ENCODE assay signal across 9 cellular contexts in genomic region chr12:13100882-13101769, GRCh38. TPM values are rescaled to one million over a fixed set of nuclear protein-coding genes. Genes with fewer than 3 reads are reported as not detected.
DNase-seq lines count a peak whose midpoint lies in the region; ATAC-seq, FAIRE-seq and TF ChIP-seq lines count a peak whose summit lies in the region.
"Had no signal": no experiment of that assay in that cellular context is flagged by ENCODE, and none has a peak within 500 bp of the region (broad histone marks: within the 10 kb centered on the region; RNA-seq: fewer than 3 reads in every experiment).

No MANE protein-coding gene starts in this region.

- H2BK5ac ChIP-seq in H1 (ENCODE audit: low read depth, low read length), result peak overlapping the region; percentile 28

- peaks cover 5 to 21% (median 14%) of the 10 kb centered on the region in 4 experiments; a peak in 6 of 7 replicates for H3K4me1 ChIP-seq in H1 (replicated peaks in 1 of 4; ENCODE audit: control insufficient read depth in 3 of 4, insufficient read depth in 4 of 4, low read length in 3 of 4)

- FAIRE-seq in H1 (lab: Jason Lieb, UNC), result no peak

- no peak overlapping the region for H3K14ac ChIP-seq in H1 (ENCODE audit: insufficient read length)

- H2BK20ac ChIP-seq in H1 (ENCODE audit: low read length), result no peak overlapping the region

- no peak overlapping the region for H3K4ac ChIP-seq in H1 (replicated peaks; ENCODE audit: insufficient read length, low read depth, low read length)

- no peak overlapping the region for H2BK120ac ChIP-seq in H1 (replicated peaks; ENCODE audit: low read depth, low read length)

- no peak overlapping the region for H3K23ac ChIP-seq in H1 (ENCODE audit: insufficient read length)

- peak overlapping the region; percentile 93 for H4K8ac ChIP-seq in H1 (ENCODE audit: extremely low read depth, insufficient read depth, low read length)

- H3K27ac ChIP-seq in C4-2B, result peak overlapping the region; percentile 73
- H3K27ac ChIP-seq in H1 (ENCODE audit: low read depth, low read length), result peak overlapping the region; percentile 70

- peak overlapping the region; percentile 77 to 90 for H3K4me2 ChIP-seq in H1 (ENCODE audit: insufficient read depth in 1 of 2, low read depth in 2 of 2, low read length in 2 of 2)

- H3K79me2 ChIP-seq in H1 (ENCODE audit: control insufficient read depth in 1 of 2, insufficient read depth in 2 of 2, low read length in 2 of 2), result no peaks in the 10 kb centered on the region

- peak overlapping the region; percentile 53 to 83 (median 78); a peak in 6 of 7 replicates for H3K9ac ChIP-seq in H1 (replicated peaks in 1 of 4; ENCODE audit: extremely low read depth in 1 of 4, low read depth in 3 of 4, low read length in 3 of 4)

- peaks cover 9% of the 10 kb centered on the region; the same call in 1 of the 2 replicates for H3K23me2 ChIP-seq in H1 (ENCODE audit: low read depth, low read length)

- TF ChIP-seq POLR2A in H1 (IDR thresholded peaks at IDR 0.05; ENCODE audit: control extremely low read depth in 1 of 2, low read depth in 2 of 2, low read length in 2 of 2), result peak; percentile 28 to 61; a peak in 2 of 3 replicates

- H4K20me1 ChIP-seq in H1 (replicated peaks in 1 of 2; ENCODE audit: control insufficient read depth in 1 of 2, insufficient read depth in 2 of 2, low read length in 2 of 2), result no peaks in the 10 kb centered on the region

- peak overlapping the region; percentile 67 for H4K5ac ChIP-seq in H1 (ENCODE audit: insufficient read length, low read depth, low read length)

- 0 out of 3 replicates have a peak, but pooled peaks of 1 of the 2 experiments have one; percentile 34 for TF ChIP-seq EP300 in H1 (IDR thresholded peaks at IDR 0.05; ENCODE audit: borderline replicate concordance in 1 of 2, low read depth in 2 of 2, low read length in 2 of 2)

- no peak overlapping the region for H4K91ac ChIP-seq in H1 (replicated peaks; ENCODE audit: insufficient read length, low read length)

- H3K79me1 ChIP-seq in H1 (ENCODE audit: low read depth, low read length), result no peaks in the 10 kb centered on the region

- H3K56ac ChIP-seq in H1 (replicated peaks; ENCODE audit: insufficient read length, low read depth, low read length), result no peak overlapping the region

- H2BK12ac ChIP-seq in H1 (ENCODE audit: low read depth, low read length), result peak overlapping the region; percentile 42; the same call in 1 of the 2 replicates

- no peaks in the 10 kb centered on the region for H3K9me3 ChIP-seq in H1 (ENCODE audit: insufficient read depth in 2 of 2, low read depth in 1 of 2, low read length in 1 of 2)

- peak overlapping the region; percentile 61 to 72 (median 64) for H3K4me3 ChIP-seq in H1 (ENCODE audit: extremely low read depth in 1 of 4, insufficient read depth in 2 of 4, low read depth in 3 of 4, low read length in 4 of 4)

- peak; percentile 47 for DNase-seq in NCI-H748 treated with DMSO at 0.1 percent for 48 hours (lab: John Stamatoyannopoulos, UW)
- peak; percentile 60 to 85 (median 73) for DNase-seq in activated CD8-positive, alpha-beta memory T cell treated with anti-CD3 and anti-CD28 coated beads for 48 hours (ENCODE audit: low read depth in 2 of 3, low spot score in 2 of 3)
- peak; percentile 47 to 92 for DNase-seq in H1 (ENCODE audit: low read depth in 1 of 2, low spot score in 2 of 2)
- peak; percentile 98 for DNase-seq in mesenteric fat pad (ENCODE audit: low spot score)
- DNase-seq in stimulated activated CD8-positive, alpha-beta memory T cell treated with anti-CD3 and anti-CD28 coated beads, Interleukin-15, amount 100 ng/mL, for 1 hour (ENCODE audit: low read depth), result peak; percentile 77

- H3K36me3 ChIP-seq in H1 (ENCODE audit: control insufficient read depth in 2 of 4, insufficient read depth in 4 of 4, low read length in 3 of 4), result no peaks in the 10 kb centered on the region

- peak overlapping the region; percentile 91 for H2AFZ ChIP-seq in H1 (ENCODE audit: low read length)

- no peak for TF ChIP-seq CTCF in C4-2B (conservative IDR thresholded peaks at IDR 0.05)
- no peak for TF ChIP-seq CTCF in H1 (IDR thresholded peaks at IDR 0.05; ENCODE audit: control extremely low read depth in 1 of 3, insufficient read depth in 1 of 3, low read depth in 1 of 3, low read length in 3 of 3)

- H2BK15ac ChIP-seq in H1 (ENCODE audit: low read length), result peak overlapping the region; percentile 83; the same call in 1 of the 2 replicates

- H2AK5ac ChIP-seq in H1 (ENCODE audit: low read depth, low read length), result no peak overlapping the region

- CTCF ChIA-PET in H1 (lab: Charles Lee; ENCODE audit: partially characterized antibody), result interaction anchor here (0.6 to 6.0 kb wide), 20 partner anchors 13 to 743 kb away, joined by 3 to 69 read pairs (median 4); partner anchors contain the start of genes DDX47 and FAM234B

- WGBS in H1 (ENCODE audit: extremely low coverage in 1 of 2, insufficient coverage in 1 of 2, insufficient read length in 1 of 2, insufficient replicate concordance in 2 of 2, low coverage in 1 of 2, low lambda C conversion rate in 2 of 2, missing lambda C conversion rate in 1 of 2), 2 experiments, result 5% methylated on average over 45 of the region's 79 CpGs; no CpG with 5 or more reads in 1 of the 2 experiments

- H3K27me3 ChIP-seq in H1 (replicated peaks in 1 of 4; ENCODE audit: control insufficient read depth in 3 of 4, extremely low read depth in 1 of 4, insufficient read depth in 3 of 4, low read length in 3 of 4), result no peaks in the 10 kb centered on the region

- POLR2A ChIA-PET in H1 (lab: Charles Lee; ENCODE audit: partially characterized antibody), result interaction anchor here (0.7 to 6.0 kb wide), 4 partner anchors 12 to 263 kb away, joined by 3 to 44 read pairs (median 4); no protein-coding TSS in a partner anchor

- ATAC-seq in GM19324 (IDR thresholded peaks at IDR 0.05; ENCODE audit: low FRiP score, unreplicated experiment) (peak; percentile 89), HG03457 (IDR thresholded peaks at IDR 0.05; ENCODE audit: unreplicated experiment) (peak; percentile 77)

- no peak for TF ChIP-seq RAD21 in H1 (IDR thresholded peaks at IDR 0.05 in 1 of 2, conservative IDR thresholded peaks at IDR 0.05 in 1 of 2; ENCODE audit: low read depth in 2 of 2, low read length in 2 of 2)

- H3K18ac ChIP-seq in H1 (ENCODE audit: extremely low read depth, low read length), result peak overlapping the region; percentile 54

TF ChIP-seq in H1, 55 proteins besides CTCF, POLR2A, EP300 and RAD21 (continues in another document):
- TF ChIP-seq POU5F1 (IDR thresholded peaks at IDR 0.05; ENCODE audit: low read depth, low read length), result no peak
- TF ChIP-seq NRF1 (IDR thresholded peaks at IDR 0.05; ENCODE audit: low read depth, low read length), result no peak
- 0 out of 2 replicates have a peak, but pooled peaks have one; percentile 30 for TF ChIP-seq RBBP5 (IDR thresholded peaks at IDR 0.05; ENCODE audit: borderline replicate concordance, low read depth, low read length)
- TF ChIP-seq POLR2AphosphoS5 (IDR thresholded peaks at IDR 0.05; ENCODE audit: low read depth, low read length), result 0 out of 2 replicates have a peak, but pooled peaks have one; percentile 25
- TF ChIP-seq E2F6 (IDR thresholded peaks at IDR 0.05), result peak; percentile 39; the same call in 1 of the 2 replicates
- 0 out of 2 replicates have a peak, but pooled peaks have one; percentile 36 for TF ChIP-seq SP1 (IDR thresholded peaks at IDR 0.05; ENCODE audit: low read depth, low read length)
- TF ChIP-seq SIN3A (conservative IDR thresholded peaks at IDR 0.05 in 1 of 2, IDR thresholded peaks at IDR 0.05 in 1 of 2; ENCODE audit: low read depth in 1 of 2, low read length in 2 of 2), result peak in 1 of 2 experiments; percentile 91; a peak in 2 of 4 replicates
- 0 out of 4 replicates have a peak, but pooled peaks of 1 of the 2 experiments have one; percentile 42 for TF ChIP-seq HDAC2 (IDR thresholded peaks at IDR 0.05; ENCODE audit: borderline replicate concordance in 1 of 2, low read depth in 2 of 2, low read length in 2 of 2)
- TF ChIP-seq BCL11A (IDR thresholded peaks at IDR 0.05; ENCODE audit: low read depth in 2 of 2, low read length in 2 of 2), result no peak
- peak; percentile 67; the same call in 1 of the 2 replicates for TF ChIP-seq PHF8 (conservative IDR thresholded peaks at IDR 0.05; ENCODE audit: low read depth, low read length)
- no peak for TF ChIP-seq KDM1A (IDR thresholded peaks at IDR 0.05; ENCODE audit: borderline replicate concordance, low read length)

RNA-seq across cellular contexts. Expression of gene GSG1, which starts 2.3 kb away (rescaled TPM):
- 0.89 and 1.3 TPM in 2 replicates for total RNA-seq in H1 (2021; fragmentation: NEBNext Ultra II Directional; extraction: Animal tissue kit (Norgen Biotek cat#: 25700))
- polyA plus RNA-seq in H1 (2011; rRNA removed), result 1.3 and 1.4 TPM in 2 replicates
- polyA plus RNA-seq in H1 (2011; cell fraction: cytosol; rRNA removed), result 1.1 TPM
- 0.91 TPM for polyA plus RNA-seq in H1 (2011; cell fraction: nucleus; rRNA removed)
- polyA plus RNA-seq in H1 (2012, experiment 1 of 2), result 0.88 to 1.2 TPM (median 1.0 TPM) in 4 replicates
- polyA plus RNA-seq in H1 (2012, experiment 2 of 2), result 0.41 TPM
- polyA plus RNA-seq in H1 (2013, experiment 1 of 2), result 0.51 TPM
- polyA plus RNA-seq in H1 (2013, experiment 2 of 2), result 0.63 TPM
- polyA minus RNA-seq in H1 (2011; rRNA and poly(A)+ RNA removed), result 0.73 and 1.1 TPM in 2 replicates
- 0.95 TPM for polyA minus RNA-seq in H1 (2011; cell fraction: cytosol; rRNA and poly(A)+ RNA removed)
- 1.00 TPM for polyA minus RNA-seq in H1 (2011; cell fraction: nucleus; rRNA and poly(A)+ RNA removed)
- not detected for total RNA-seq in mesenteric fat pad
- total RNA-seq: subcutaneous adipose tissue had no signal

RNA-seq across cellular contexts. Expression of gene FAM234B, which starts 56.9 kb away (rescaled TPM):
- 26.1 and 29.1 TPM in 2 replicates for total RNA-seq in H1 (2021; fragmentation: NEBNext Ultra II Directional; extraction: Animal tissue kit (Norgen Biotek cat#: 25700))
- 10.6 and 12.5 TPM in 2 replicates for polyA plus RNA-seq in H1 (2011; rRNA removed)
- 14.3 TPM for polyA plus RNA-seq in H1 (2011; cell fraction: cytosol; rRNA removed)
- 14.0 TPM for polyA plus RNA-seq in H1 (2011; cell fraction: nucleus; rRNA removed)
- polyA plus RNA-seq in H1 (2012, experiment 1 of 2), result 17.3 to 20.9 TPM (median 20.0 TPM) in 4 replicates
- 3.6 TPM for polyA plus RNA-seq in H1 (2012, experiment 2 of 2)
- polyA plus RNA-seq in H1 (2013, experiment 1 of 2), result 23.6 TPM
- polyA plus RNA-seq in H1 (2013, experiment 2 of 2), result 21.9 TPM
- polyA minus RNA-seq in H1 (2011; rRNA and poly(A)+ RNA removed), result 72.0 and 78.7 TPM in 2 replicates
- polyA minus RNA-seq in H1 (2011; cell fraction: cytosol; rRNA and poly(A)+ RNA removed), result 24.0 TPM
- 35.1 TPM for polyA minus RNA-seq in H1 (2011; cell fraction: nucleus; rRNA and poly(A)+ RNA removed)
- 8.0 TPM for total RNA-seq in mesenteric fat pad

Comparison
In these comparisons a context has a peak if more than half of its experiments do, and no peak if none do; other contexts are left out.
1. Peak in every context shown above with its lines: DNase-seq, ATAC-seq, H3K4me3 ChIP-seq and H3K27ac ChIP-seq.
2. DNase-seq: peak in every context shown above with its lines; median percentile 98 in mesenteric fat pad; 77 in stimulated activated CD8-positive, alpha-beta memory T cell treated with anti-CD3 and anti-CD28 coated beads, Interleukin-15, amount 100 ng/mL, for 1 hour; 73 in activated CD8-positive, alpha-beta memory T cell treated with anti-CD3 and anti-CD28 coated beads for 48 hours; 70 in H1; 47 in NCI-H748 treated with DMSO at 0.1 percent for 48 hours.